In the genomic region with DNA sequence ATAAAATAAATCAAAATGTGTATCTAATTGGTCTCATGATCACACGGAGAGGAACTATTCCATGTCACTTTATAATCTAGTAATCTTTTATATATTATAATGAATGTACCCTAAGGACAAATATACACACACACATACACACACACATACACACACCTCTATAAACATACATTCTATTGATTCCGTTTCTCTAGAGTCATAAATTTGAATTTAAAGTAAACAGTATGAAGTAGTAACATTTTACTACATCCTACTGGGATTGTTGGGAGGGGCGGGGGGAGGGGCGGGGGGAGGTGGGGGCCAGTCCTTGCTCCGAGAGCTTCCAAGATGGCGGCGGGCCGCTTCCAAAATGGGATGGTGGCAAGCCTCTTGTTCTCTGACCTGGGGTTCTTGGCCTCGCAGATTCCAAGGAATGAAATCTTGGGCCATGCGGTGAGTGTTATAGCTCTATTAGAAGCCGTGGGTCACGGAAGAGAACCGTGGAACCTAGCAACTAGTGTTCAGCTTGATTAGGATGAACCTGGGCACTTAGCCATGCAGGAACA, we compare ENCODE assay signal across 25 cellular contexts.
DNase-seq lines count a peak whose midpoint lies in the region; ATAC-seq, FAIRE-seq and TF ChIP-seq lines count a peak whose summit lies in the region.
"Had no signal": no experiment of that assay in that cellular context is flagged by ENCODE, and none has a peak within 500 bp of the region (broad histone marks: within the 10 kb centered on the region; RNA-seq: fewer than 3 reads in every experiment).

No MANE protein-coding gene starts in this region.

- intact Hi-C loops in kidney (cut with DNase I): no loop called here

- ATAC-seq in GM21825 (IDR thresholded peaks at IDR 0.05; ENCODE audit: unreplicated experiment): no peak
- ATAC-seq: activated T-cell treated with anti-CD3 and anti-CD28 coated beads, Interleukin-2, amount 50 U/mL, for 72 hours; GM12878; left cardiac atrium; right cardiac atrium; T-helper 17 cell had no signal

- no peaks in the 10 kb centered on the region for H3K27me3 ChIP-seq in BE2C
- H3K27me3 ChIP-seq: esophagus squamous epithelium, hepatocyte had no signal

- H3K4me1 ChIP-seq in BE2C (peaks cover 6% of the 10 kb centered on the region), kidney (ENCODE audit: control insufficient read depth in 1 of 2, insufficient read depth in 1 of 2, low read depth in 1 of 2, low read length in 2 of 2) (no peaks in the 10 kb centered on the region)
- H3K4me1 ChIP-seq: esophagus squamous epithelium had no signal

- DNase-seq in BE2C (peak; percentile 66), NCI-H1105 treated with DMSO at 0.1 percent for 48 hours (lab: John Stamatoyannopoulos, UW) (peak; percentile 59), NCI-H510A treated with DMSO at 0.1 percent for 48 hours (lab: John Stamatoyannopoulos, UW) (peak; percentile 39), kidney (no peak), COLO829 (ENCODE audit: low spot score) (no peak)
- no peak for DNase-seq in stimulated activated CD4-positive, alpha-beta T cell treated with anti-CD3 and anti-CD28 coated beads, Interleukin-15, amount 100 ng/mL, for 24 hours
- no peak for DNase-seq in activated CD4-positive, alpha-beta T cell treated with anti-CD3 and anti-CD28 coated beads for 1 hour
- DNase-seq: activated CD4-positive, alpha-beta T cell treated with anti-CD3 and anti-CD28 coated beads for 48 hours; activated naive CD4-positive, alpha-beta T cell; activated T-cell treated with anti-CD3 and anti-CD28 coated beads, Interleukin-2, amount 50 U/mL, for 72 hours; central memory CD4-positive, alpha-beta T cell; EL; esophagus squamous epithelium; foreskin melanocyte; IMR-90; left cardiac atrium; NCI-H1092; right cardiac atrium; SK-N-SH; stimulated activated CD4-positive, alpha-beta T cell treated with anti-CD3 and anti-CD28 coated beads, Interleukin-2, amount 100 ng/mL, for 48 hours; T-helper 17 cell had no signal

- peak; percentile 60 for FAIRE-seq in kidney (lab: Jason Lieb, UNC)
- FAIRE-seq: D721Med, GM12878 had no signal

- no peaks in the 10 kb centered on the region for H3K36me3 ChIP-seq in BE2C
- H3K36me3 ChIP-seq in kidney (ENCODE audit: control insufficient read depth in 1 of 2, insufficient read depth in 2 of 2, low read length in 2 of 2): no peaks in the 10 kb centered on the region
- H3K36me3 ChIP-seq: esophagus squamous epithelium had no signal

- H3K9me3 ChIP-seq in BE2C: no peaks in the 10 kb centered on the region
- H3K9me3 ChIP-seq in kidney (ENCODE audit: control insufficient read depth in 1 of 2, low read length in 2 of 2): no peaks in the 10 kb centered on the region
- H3K9me3 ChIP-seq: esophagus squamous epithelium, SK-N-SH had no signal

- H3K9ac ChIP-seq in kidney (ENCODE audit: low read length in 2 of 2): no peak overlapping the region
- H3K9ac ChIP-seq: SK-N-SH had no signal

- H3K27ac ChIP-seq in kidney (ENCODE audit: low read depth in 2 of 2, low read length in 2 of 2): no peak overlapping the region
- H3K27ac ChIP-seq: hepatocyte had no signal

- TF ChIP-seq CTCF in BE2C (IDR thresholded peaks at IDR 0.05; ENCODE audit: low read depth, low read length) (no peak), kidney (IDR thresholded peaks at IDR 0.05; ENCODE audit: borderline replicate concordance, extremely low read depth, insufficient read depth) (no peak)

- peak overlapping the region; percentile 64 for H3K4me3 ChIP-seq in BE2C (ENCODE audit: low read depth, low read length)
- peak overlapping the region; percentile 29 to 30 for H3K4me3 ChIP-seq in kidney (ENCODE audit: low read length in 2 of 2)
- H3K4me3 ChIP-seq: esophagus squamous epithelium, GM12878, hepatocyte had no signal

Comparison
In these comparisons a context has a peak if more than half of its experiments do, and no peak if none do; other contexts are left out.
1. DNase-seq: peak in BE2C (single experiment), NCI-H1105 treated with DMSO at 0.1 percent for 48 hours (single experiment) and NCI-H510A treated with DMSO at 0.1 percent for 48 hours (single experiment); none in kidney (single experiment), stimulated activated CD4-positive, alpha-beta T cell treated with anti-CD3 and anti-CD28 coated beads, Interleukin-15, amount 100 ng/mL, for 24 hours (single experiment), activated CD4-positive, alpha-beta T cell treated with anti-CD3 and anti-CD28 coated beads for 1 hour (single experiment) and COLO829 (single experiment).